In genomic region chr14:65003394-65003793, GRCh38 we compare ENCODE assay signal across 14 cellular contexts.
DNase-seq lines count a peak whose midpoint lies in the region; ATAC-seq and TF ChIP-seq lines count a peak whose summit lies in the region.
"Had no signal": no experiment of that assay in that cellular context is flagged by ENCODE, and none has a peak within 500 bp of the region (broad histone marks: within the 10 kb centered on the region; RNA-seq: fewer than 3 reads in every experiment).

No MANE protein-coding gene starts in this region.

- peak; percentile 36 for DNase-seq in GM20000 (ENCODE audit: low spot score)
- peak; percentile 48 for DNase-seq in fibroblast of mammary gland (ENCODE audit: low read depth)
- no peak for DNase-seq in NCI-H524 treated with DMSO at 0.1 percent for 48 hours (lab: John Stamatoyannopoulos, UW)
- no peak for DNase-seq in DMS 273 (lab: John Stamatoyannopoulos, UW; ENCODE audit: unreplicated experiment)
- no peak for DNase-seq in hypothalamus (lab: John Stamatoyannopoulos, UW)
- DNase-seq: activated CD8-positive, alpha-beta memory T cell treated with anti-CD3 and anti-CD28 coated beads for 24 hours; immature natural killer cell; NCI-H1417 treated with DMSO at 0.1 percent for 48 hours had no signal

- H3K4me3 ChIP-seq in fibroblast of mammary gland (ENCODE audit: control insufficient read depth, low read depth, low read length) = no peak overlapping the region
- H3K4me3 ChIP-seq: right atrium auricular region had no signal

- TF ChIP-seq CTCF in GM20000 (IDR thresholded peaks at IDR 0.05; ENCODE audit: extremely low read depth, missing control alignments) = no peak
- no peak for TF ChIP-seq CTCF in fibroblast of mammary gland (conservative IDR thresholded peaks at IDR 0.05; ENCODE audit: control insufficient read depth, insufficient read depth, low read depth, low read length)

- ATAC-seq in GM18511 (IDR thresholded peaks at IDR 0.05; ENCODE audit: unreplicated experiment) (peak; percentile 62), HG03108 (IDR thresholded peaks at IDR 0.05; ENCODE audit: unreplicated experiment) (peak; percentile 50), GM21528 (IDR thresholded peaks at IDR 0.05; ENCODE audit: low FRiP score, unreplicated experiment) (no peak)
- ATAC-seq: CD8-positive, alpha-beta T cell; HCT116 had no signal

Comparison
In these comparisons a context has a peak if more than half of its experiments do, and no peak if none do; other contexts are left out.
1. DNase-seq: peak in GM20000 (single experiment) and fibroblast of mammary gland (single experiment); none in NCI-H524 treated with DMSO at 0.1 percent for 48 hours (single experiment), DMS 273 (single experiment) and hypothalamus (0 of 51).